Comparison of ENCODE assay signal across 1 cellular context in genomic region chr2:27020337-27020948, GRCh38.
TF ChIP-seq lines count a peak whose summit lies in the region.

No MANE protein-coding gene starts in this region.

TF ChIP-seq in K562, 482 proteins besides CTCF, POLR2A, EP300 and RAD21 (continued from another document and continues in another):
- no peak for TF ChIP-seq ZNF561 (CRISPR knock-in tag; conservative IDR thresholded peaks at IDR 0.05)
- peak in 1 of 2 experiments; percentile 46 for TF ChIP-seq NCOA2 (IDR thresholded peaks at IDR 0.05; ENCODE audit: partially characterized antibody in 2 of 2)
- TF ChIP-seq TCF7L2 (IDR thresholded peaks at IDR 0.05; ENCODE audit: low read depth, low read length), result no peak
- no peak for TF ChIP-seq NFXL1 (CRISPR knock-in tag; IDR thresholded peaks at IDR 0.05)
- no peak for TF ChIP-seq NCOA4 (IDR thresholded peaks at IDR 0.05; ENCODE audit: partially characterized antibody)
- TF ChIP-seq ZFPM2 (CRISPR knock-in tag; IDR thresholded peaks at IDR 0.05), result no peak
- TF ChIP-seq USF1 (CRISPR knock-in tag; IDR thresholded peaks at IDR 0.05), result peak; percentile 47
- no peak for TF ChIP-seq ZBTB26 (CRISPR knock-in tag; IDR thresholded peaks at IDR 0.05)
- TF ChIP-seq RBBP5 (IDR thresholded peaks at IDR 0.05; ENCODE audit: borderline replicate concordance, insufficient read depth, low read length, poor library complexity, severe bottlenecking), result no peak
- no peak for TF ChIP-seq ZNF707 (CRISPR knock-in tag; conservative IDR thresholded peaks at IDR 0.05)
- no peak; the same call in 1 of the 2 replicates for TF ChIP-seq ZNF239 (CRISPR knock-in tag; IDR thresholded peaks at IDR 0.05)
- no peak for TF ChIP-seq POLR3A (IDR thresholded peaks at IDR 0.05; ENCODE audit: borderline replicate concordance, extremely low read depth, insufficient read depth, insufficient read length)
- peak; percentile 93 for TF ChIP-seq RNF2 (IDR thresholded peaks at IDR 0.05)
- TF ChIP-seq RBFOX2 (IDR thresholded peaks at IDR 0.05; ENCODE audit: low read depth, low read length), result no peak
- TF ChIP-seq ZSCAN32 (CRISPR knock-in tag; IDR thresholded peaks at IDR 0.05), result no peak
- 0 out of 2 replicates have a peak, but pooled peaks have one; percentile 14 for TF ChIP-seq NR1H2 (CRISPR knock-in tag; IDR thresholded peaks at IDR 0.05)
- TF ChIP-seq ZNF165 (CRISPR knock-in tag; IDR thresholded peaks at IDR 0.05; ENCODE audit: borderline replicate concordance), result peak; percentile 68; the same call in 1 of the 2 replicates
- no peak for TF ChIP-seq SRSF9 (IDR thresholded peaks at IDR 0.05; ENCODE audit: borderline replicate concordance, low read depth, low read length)
- TF ChIP-seq ZNF384 (IDR thresholded peaks at IDR 0.05; ENCODE audit: low read depth, low read length), result no peak
- TF ChIP-seq BCLAF1 (IDR thresholded peaks at IDR 0.05; ENCODE audit: borderline replicate concordance in 1 of 2, control insufficient read depth in 1 of 2, low read depth in 2 of 2, low read length in 1 of 2), result no peak
- no peak for TF ChIP-seq RBM25 (IDR thresholded peaks at IDR 0.05; ENCODE audit: low read depth, low read length, severe bottlenecking)
- TF ChIP-seq WHSC1 (IDR thresholded peaks at IDR 0.05; ENCODE audit: low read length), result no peak
- no peak for TF ChIP-seq PRMT5 (CRISPR knock-in tag; IDR thresholded peaks at IDR 0.05)
- no peak for TF ChIP-seq DDX20 (tag; IDR thresholded peaks at IDR 0.05; ENCODE audit: low read depth)
- TF ChIP-seq NFRKB (IDR thresholded peaks at IDR 0.05; ENCODE audit: low read depth), result no peak
- TF ChIP-seq, protein P1, sequence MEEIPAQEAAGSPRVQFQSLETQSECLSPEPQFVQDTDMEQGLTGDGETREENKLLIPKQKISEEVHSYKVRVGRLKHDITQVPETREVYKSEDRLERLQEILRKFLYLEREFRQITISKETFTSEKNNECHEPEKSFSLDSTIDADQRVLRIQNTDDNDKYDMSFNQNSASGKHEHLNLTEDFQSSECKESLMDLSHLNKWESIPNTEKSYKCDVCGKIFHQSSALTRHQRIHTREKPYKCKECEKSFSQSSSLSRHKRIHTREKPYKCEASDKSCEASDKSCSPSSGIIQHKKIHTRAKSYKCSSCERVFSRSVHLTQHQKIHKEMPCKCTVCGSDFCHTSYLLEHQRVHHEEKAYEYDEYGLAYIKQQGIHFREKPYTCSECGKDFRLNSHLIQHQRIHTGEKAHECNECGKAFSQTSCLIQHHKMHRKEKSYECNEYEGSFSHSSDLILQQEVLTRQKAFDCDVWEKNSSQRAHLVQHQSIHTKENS (CRISPR knock-in tag; IDR thresholded peaks at IDR 0.05), result no peak
- peak; percentile 93 for TF ChIP-seq ARID1B (IDR thresholded peaks at IDR 0.05)
- no peak for TF ChIP-seq RBM39 (optimal IDR thresholded peaks at IDR 0.05; ENCODE audit: low read depth, low read length)
- no peak for TF ChIP-seq COPS2 (conservative IDR thresholded peaks at IDR 0.05)
- TF ChIP-seq TRIM28 (IDR thresholded peaks at IDR 0.05), result peak; percentile 49; the same call in 1 of the 2 replicates
- TF ChIP-seq SAFB2 (IDR thresholded peaks at IDR 0.05; ENCODE audit: borderline replicate concordance, low read depth, low read length, severe bottlenecking), result no peak
- no peak for TF ChIP-seq ZNF696 (CRISPR knock-in tag; conservative IDR thresholded peaks at IDR 0.05)
- TF ChIP-seq MCM3 (IDR thresholded peaks at IDR 0.05), result no peak
- no peak for TF ChIP-seq SETDB1 (IDR thresholded peaks at IDR 0.05; ENCODE audit: low read length)
- TF ChIP-seq C11orf30 (IDR thresholded peaks at IDR 0.05; ENCODE audit: low read depth), result no peak
- no peak for TF ChIP-seq HEY1 (CRISPR knock-in tag; IDR thresholded peaks at IDR 0.05; ENCODE audit: borderline replicate concordance)
- TF ChIP-seq SLC30A9 (CRISPR knock-in tag; IDR thresholded peaks at IDR 0.05), result no peak
- no peak for TF ChIP-seq ZNF551 (CRISPR knock-in tag; IDR thresholded peaks at IDR 0.05)
- TF ChIP-seq MEIS2 (IDR thresholded peaks at IDR 0.05; ENCODE audit: partially characterized antibody), result peak; percentile 93
- TF ChIP-seq ASH1L (IDR thresholded peaks at IDR 0.05; ENCODE audit: borderline replicate concordance, low read depth, partially characterized antibody), result no peak
- TF ChIP-seq PTTG1 (tag; IDR thresholded peaks at IDR 0.05; ENCODE audit: low read depth), result no peak
- no peak for TF ChIP-seq ZBED1 (IDR thresholded peaks at IDR 0.05)
- no peak for TF ChIP-seq BMI1 (IDR thresholded peaks at IDR 0.05; ENCODE audit: low read length)
- no peak for TF ChIP-seq ZNF780A (CRISPR knock-in tag; IDR thresholded peaks at IDR 0.05)
- peak; percentile 93 for TF ChIP-seq ZNF766 (CRISPR knock-in tag; conservative IDR thresholded peaks at IDR 0.05)
- TF ChIP-seq MLX (CRISPR knock-in tag; conservative IDR thresholded peaks at IDR 0.05), result no peak
- TF ChIP-seq MXD1 (CRISPR knock-in tag; IDR thresholded peaks at IDR 0.05; ENCODE audit: borderline replicate concordance, poor library complexity, severe bottlenecking), result no peak
- no peak; the same call in 1 of the 2 replicates for TF ChIP-seq ZEB2 (IDR thresholded peaks at IDR 0.05)
- peak; percentile 89 for TF ChIP-seq ZNF589 (CRISPR knock-in tag; IDR thresholded peaks at IDR 0.05; ENCODE audit: low read depth)
- no peak for TF ChIP-seq ZNF282 (CRISPR knock-in tag; IDR thresholded peaks at IDR 0.05)
- no peak for TF ChIP-seq PTRF (tag; IDR thresholded peaks at IDR 0.05)
- TF ChIP-seq ZNF445 (CRISPR knock-in tag; IDR thresholded peaks at IDR 0.05; ENCODE audit: low read depth), result no peak
- TF ChIP-seq TAF1 (IDR thresholded peaks at IDR 0.05; ENCODE audit: control insufficient read depth, extremely low read depth, insufficient read depth, low read length, severe bottlenecking), result no peak
- no peak for TF ChIP-seq SRSF3 (IDR thresholded peaks at IDR 0.05; ENCODE audit: insufficient read depth, low read length)
- no peak for TF ChIP-seq ZNF408 (CRISPR knock-in tag; IDR thresholded peaks at IDR 0.05; ENCODE audit: low read depth)
- TF ChIP-seq HCFC1 (IDR thresholded peaks at IDR 0.05; ENCODE audit: low read depth, low read length), result no peak
- no peak for TF ChIP-seq RHOXF2B (CRISPR knock-in tag; conservative IDR thresholded peaks at IDR 0.05)
- TF ChIP-seq, protein P2, sequence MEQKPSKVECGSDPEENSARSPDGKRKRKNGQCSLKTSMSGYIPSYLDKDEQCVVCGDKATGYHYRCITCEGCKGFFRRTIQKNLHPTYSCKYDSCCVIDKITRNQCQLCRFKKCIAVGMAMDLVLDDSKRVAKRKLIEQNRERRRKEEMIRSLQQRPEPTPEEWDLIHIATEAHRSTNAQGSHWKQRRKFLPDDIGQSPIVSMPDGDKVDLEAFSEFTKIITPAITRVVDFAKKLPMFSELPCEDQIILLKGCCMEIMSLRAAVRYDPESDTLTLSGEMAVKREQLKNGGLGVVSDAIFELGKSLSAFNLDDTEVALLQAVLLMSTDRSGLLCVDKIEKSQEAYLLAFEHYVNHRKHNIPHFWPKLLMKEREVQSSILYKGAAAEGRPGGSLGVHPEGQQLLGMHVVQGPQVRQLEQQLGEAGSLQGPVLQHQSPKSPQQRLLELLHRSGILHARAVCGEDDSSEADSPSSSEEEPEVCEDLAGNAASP (IDR thresholded peaks at IDR 0.05), result no peak
- TF ChIP-seq ZBTB8A (IDR thresholded peaks at IDR 0.05; ENCODE audit: partially characterized antibody), result no peak
- no peak for TF ChIP-seq SP2 (IDR thresholded peaks at IDR 0.05; ENCODE audit: extremely low read depth, low read depth, low read length, poor library complexity, severe bottlenecking)
- peak; percentile 80 for TF ChIP-seq MYC (IDR thresholded peaks at IDR 0.05; ENCODE audit: low read depth, low read length)
- TF ChIP-seq MYC (CRISPR knock-in tag; IDR thresholded peaks at IDR 0.05; ENCODE audit: borderline replicate concordance, low read depth), result no peak
- TF ChIP-seq TSC22D4 (tag; IDR thresholded peaks at IDR 0.05), result no peak
- TF ChIP-seq GTF2A2 (tag; IDR thresholded peaks at IDR 0.05), result no peak
- TF ChIP-seq ZZZ3 (IDR thresholded peaks at IDR 0.05), result no peak
- no peak for TF ChIP-seq ZNF436 (CRISPR knock-in tag; IDR thresholded peaks at IDR 0.05)
- TF ChIP-seq, protein P3, sequence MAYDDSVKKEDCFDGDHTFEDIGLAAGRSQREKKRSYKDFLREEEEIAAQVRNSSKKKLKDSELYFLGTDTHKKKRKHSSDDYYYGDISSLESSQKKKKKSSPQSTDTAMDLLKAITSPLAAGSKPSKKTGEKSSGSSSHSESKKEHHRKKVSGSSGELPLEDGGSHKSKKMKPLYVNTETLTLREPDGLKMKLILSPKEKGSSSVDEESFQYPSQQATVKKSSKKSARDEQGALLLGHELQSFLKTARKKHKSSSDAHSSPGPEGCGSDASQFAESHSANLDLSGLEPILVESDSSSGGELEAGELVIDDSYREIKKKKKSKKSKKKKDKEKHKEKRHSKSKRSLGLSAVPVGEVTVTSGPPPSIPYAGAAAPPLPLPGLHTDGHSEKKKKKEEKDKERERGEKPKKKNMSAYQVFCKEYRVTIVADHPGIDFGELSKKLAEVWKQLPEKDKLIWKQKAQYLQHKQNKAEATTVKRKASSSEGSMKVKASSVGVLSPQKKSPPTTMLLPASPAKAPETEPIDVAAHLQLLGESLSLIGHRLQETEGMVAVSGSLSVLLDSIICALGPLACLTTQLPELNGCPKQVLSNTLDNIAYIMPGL (CRISPR knock-in tag; IDR thresholded peaks at IDR 0.05), result no peak
- no peak for TF ChIP-seq TEAD2 (tag; IDR thresholded peaks at IDR 0.05)
- peak; percentile 20 to 72; a peak in 1 of 4 replicates for TF ChIP-seq ARNT (IDR thresholded peaks at IDR 0.05)
- peak in 1 of 2 experiments; percentile 77; a peak in 2 of 4 replicates for TF ChIP-seq MLLT1 (IDR thresholded peaks at IDR 0.05)
- TF ChIP-seq PHF21A (IDR thresholded peaks at IDR 0.05; ENCODE audit: borderline replicate concordance, low read depth), result no peak
- no peak for TF ChIP-seq ZNF507 (tag; conservative IDR thresholded peaks at IDR 0.05)
- no peak for TF ChIP-seq PCBP1 (IDR thresholded peaks at IDR 0.05; ENCODE audit: low read depth, low read length, poor library complexity, severe bottlenecking)
